ENCODE assay signal across 23 cellular contexts in the genomic region with DNA sequence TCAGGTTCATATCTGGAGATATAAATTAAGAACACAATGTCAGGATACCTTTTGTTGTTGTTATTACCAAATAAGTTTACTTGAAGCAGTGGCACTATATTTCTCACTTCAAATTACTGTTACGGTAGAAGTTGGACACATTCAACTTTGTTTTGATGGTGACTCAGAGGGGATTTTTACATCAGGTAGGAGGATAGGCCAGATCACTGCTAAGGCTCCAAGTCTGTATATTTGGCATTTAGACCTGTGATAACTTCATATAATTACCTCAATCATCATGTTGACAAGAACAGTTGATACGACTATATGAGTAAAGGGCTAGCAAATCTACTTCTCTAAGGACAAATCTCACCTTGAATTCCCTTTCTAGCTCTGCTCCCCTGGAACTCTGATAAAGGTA. TPM values are rescaled to one million over a fixed set of nuclear protein-coding genes. Genes with fewer than 3 reads are reported as not detected.
"Had no signal": no experiment of that assay in that cellular context is flagged by ENCODE, and none has a peak within 500 bp of the region (broad histone marks: within the 10 kb centered on the region; RNA-seq: fewer than 3 reads in every experiment).

No MANE protein-coding gene starts in this region.

- H3K27ac ChIP-seq: ascending aorta, coronary artery, epithelial cell of prostate, gastrocnemius medialis, heart right ventricle, ovary, tibial artery, vagina had no signal

- H3K4me3 ChIP-seq: ascending aorta, coronary artery, gastrocnemius medialis, heart right ventricle, ovary, tibial artery, vagina had no signal

- ATAC-seq: gastrocnemius medialis, heart right ventricle, T-helper 17 cell had no signal

- H3K4me3 Mint-ChIP-seq: activated B cell treated with CpG ODN at 0.5 μM for 24 hours; activated CD4-positive, alpha-beta memory T cell treated with anti-CD3 and anti-CD28 coated beads for 36 hours; activated naive CD8-positive, alpha-beta T cell treated with anti-CD3 and anti-CD28 coated beads, Interleukin-2, amount 10 ng/mL, durations not matched to agents 7 days and 5 days; mesothelial cell of epicardium; neural crest cell; T-helper 17 cell had no signal

- H3K27me3 ChIP-seq: ascending aorta, gastrocnemius medialis, heart right ventricle, ovary, tibial artery, vagina had no signal

- H3K4me1 ChIP-seq: ascending aorta, heart right ventricle, tibial artery, vagina had no signal

- H3K27ac Mint-ChIP-seq: activated B cell treated with CpG ODN at 0.5 μM for 24 hours; activated CD4-positive, alpha-beta memory T cell treated with anti-CD3 and anti-CD28 coated beads for 36 hours; activated naive CD8-positive, alpha-beta T cell treated with anti-CD3 and anti-CD28 coated beads, Interleukin-2, amount 10 ng/mL, durations not matched to agents 7 days and 5 days; mesothelial cell of epicardium had no signal

- DNase-seq: activated B cell treated with CpG ODN at 0.5 μM for 24 hours; activated CD4-positive, alpha-beta memory T cell treated with anti-CD3 and anti-CD28 coated beads for 36 hours; activated CD8-positive, alpha-beta memory T cell treated with anti-CD3 and anti-CD28 coated beads, Interleukin-2, amount 50 U/mL, for 4 hours; activated effector memory CD4-positive, alpha-beta T cell treated with Interleukin-2 at 50 U/mL for 16 hours; activated naive CD8-positive, alpha-beta T cell treated with anti-CD3 and anti-CD28 coated beads, Interleukin-2, amount 10 ng/mL, durations not matched to agents 7 days and 5 days; effector CD8-positive, alpha-beta T cell; gastrocnemius medialis; heart right ventricle; kidney; ovary; retina; SK-N-SH; stimulated activated CD4-positive, alpha-beta T cell treated with anti-CD3 and anti-CD28 coated beads, Interleukin-4, amount 100 ng/mL, for 1 hour; stimulated activated CD8-positive, alpha-beta memory T cell treated with anti-CD3 and anti-CD28 coated beads, Interleukin-4, amount 100 ng/mL, for 48 hours; T-helper 17 cell; tibial artery had no signal

- H3K36me3 ChIP-seq: ovary had no signal

- H3K27me3 Mint-ChIP-seq: activated B cell treated with CpG ODN at 0.5 μM for 24 hours; activated CD4-positive, alpha-beta memory T cell treated with anti-CD3 and anti-CD28 coated beads for 36 hours; activated naive CD8-positive, alpha-beta T cell treated with anti-CD3 and anti-CD28 coated beads, Interleukin-2, amount 10 ng/mL, durations not matched to agents 7 days and 5 days; T-helper 17 cell had no signal

- H3K4me1 Mint-ChIP-seq: activated B cell treated with CpG ODN at 0.5 μM for 24 hours, mesothelial cell of epicardium had no signal

- H3K9me3 Mint-ChIP-seq: activated B cell treated with CpG ODN at 0.5 μM for 24 hours; activated CD4-positive, alpha-beta memory T cell treated with anti-CD3 and anti-CD28 coated beads for 36 hours; activated naive CD8-positive, alpha-beta T cell treated with anti-CD3 and anti-CD28 coated beads, Interleukin-2, amount 10 ng/mL, durations not matched to agents 7 days and 5 days; mesothelial cell of epicardium; neural crest cell had no signal

- H3K9me3 ChIP-seq: ascending aorta, gastrocnemius medialis, heart right ventricle, ovary, SK-N-SH, tibial artery, vagina had no signal

RNA-seq across cellular contexts. Expression of gene SLC6A20, which starts 30.0 kb away (rescaled TPM):
- total RNA-seq: activated B cell treated with CpG ODN at 0.5 μM for 24 hours; activated CD4-positive, alpha-beta memory T cell treated with anti-CD3 and anti-CD28 coated beads for 36 hours; activated naive CD8-positive, alpha-beta T cell treated with anti-CD3 and anti-CD28 coated beads, Interleukin-2, amount 10 ng/mL, durations not matched to agents 7 days and 5 days; ascending aorta; mesothelial cell of epicardium; myocyte; neural crest cell had no signal
- polyA plus RNA-seq: SK-N-SH had no signal
